20 cellular contexts compared by ENCODE assay signal in the genomic region with DNA sequence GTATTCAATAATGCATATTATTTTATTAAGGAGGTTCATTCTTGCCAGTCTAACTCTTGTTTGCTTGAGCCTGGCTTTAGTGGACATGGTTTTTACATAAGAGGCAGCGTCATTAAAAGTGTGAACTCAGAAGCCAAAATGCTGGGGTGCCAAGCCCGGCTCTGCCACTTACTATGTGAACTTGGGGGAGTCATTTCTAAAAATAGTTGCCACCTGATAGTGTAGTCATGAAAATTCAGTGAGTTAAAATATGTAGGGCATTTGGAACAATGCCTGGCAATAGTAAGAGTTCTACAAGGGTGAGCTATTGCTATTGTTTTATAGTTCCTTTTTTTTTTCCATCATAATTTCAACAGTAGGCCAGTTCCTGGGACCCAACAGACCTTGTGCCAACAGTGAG.
"Had no signal": no experiment of that assay in that cellular context is flagged by ENCODE, and none has a peak within 500 bp of the region (broad histone marks: within the 10 kb centered on the region; RNA-seq: fewer than 3 reads in every experiment).

No MANE protein-coding gene starts in this region.

- H3K36me3 ChIP-seq: upper lobe of left lung, WERI-Rb-1 had no signal

- H3K4me3 Mint-ChIP-seq: activated naive CD4-positive, alpha-beta T cell treated with anti-CD3 and anti-CD28 coated beads, Interleukin-2, amount 10 ng/mL, durations not matched to agents 7 days and 5 days; nephron progenitor cell; stimulated activated naive CD8-positive, alpha-beta T cell treated with anti-CD3 and anti-CD28 coated beads, Interleukin-15, amount 100 ng/mL, for 72 hours; T-helper 17 cell had no signal

- H3K27me3 ChIP-seq: upper lobe of left lung had no signal

- H3K27ac Mint-ChIP-seq: activated naive CD4-positive, alpha-beta T cell treated with anti-CD3 and anti-CD28 coated beads, Interleukin-2, amount 10 ng/mL, durations not matched to agents 7 days and 5 days; nephron progenitor cell; stimulated activated naive CD8-positive, alpha-beta T cell treated with anti-CD3 and anti-CD28 coated beads, Interleukin-15, amount 100 ng/mL, for 72 hours; T-helper 17 cell had no signal

- H3K4me3 ChIP-seq: coronary artery, lung, upper lobe of left lung had no signal

- H3K36me3 Mint-ChIP-seq: activated naive CD4-positive, alpha-beta T cell treated with anti-CD3 and anti-CD28 coated beads, Interleukin-2, amount 10 ng/mL, durations not matched to agents 7 days and 5 days had no signal

- DNase-seq: activated CD4-positive, alpha-beta T cell treated with anti-CD3 and anti-CD28 coated beads for 1 hour; activated CD8-positive, alpha-beta memory T cell treated with anti-CD3 and anti-CD28 coated beads for 24 hours; activated CD8-positive, alpha-beta memory T cell treated with anti-CD3 and anti-CD28 coated beads, Interleukin-2, amount 50 U/mL, for 48 hours; activated effector memory CD4-positive, alpha-beta T cell treated with Interleukin-2 at 50 U/mL for 16 hours; activated naive CD4-positive, alpha-beta T cell treated with anti-CD3 and anti-CD28 coated beads, Interleukin-2, amount 10 ng/mL, durations not matched to agents 7 days and 5 days; activated T-cell treated with anti-CD3 and anti-CD28 coated beads, Interleukin-2, amount 50 U/mL, for 48 hours; aorta; erythroblast; left colon; nephron progenitor cell; nucleus accumbens; small intestine; stimulated activated CD4-positive, alpha-beta T cell treated with anti-CD3 and anti-CD28 coated beads, Interleukin-15, amount 100 ng/mL, for 24 hours; stimulated activated CD4-positive, alpha-beta T cell treated with anti-CD3 and anti-CD28 coated beads, Interleukin-2, amount 100 ng/mL, for 48 hours; stimulated activated naive CD8-positive, alpha-beta T cell treated with anti-CD3 and anti-CD28 coated beads, Interleukin-15, amount 100 ng/mL, for 72 hours; T-helper 17 cell; upper lobe of left lung; WERI-Rb-1 had no signal

- H3K4me1 ChIP-seq: upper lobe of left lung had no signal

- H3K9me3 ChIP-seq: upper lobe of left lung had no signal

- H3K27ac ChIP-seq: coronary artery, upper lobe of left lung, WERI-Rb-1 had no signal

- H3K27me3 Mint-ChIP-seq: stimulated activated naive CD8-positive, alpha-beta T cell treated with anti-CD3 and anti-CD28 coated beads, Interleukin-15, amount 100 ng/mL, for 72 hours; T-helper 17 cell had no signal

- H3K9me3 Mint-ChIP-seq: activated naive CD4-positive, alpha-beta T cell treated with anti-CD3 and anti-CD28 coated beads, Interleukin-2, amount 10 ng/mL, durations not matched to agents 7 days and 5 days; nephron progenitor cell had no signal

- ATAC-seq: left colon; stimulated activated naive CD8-positive, alpha-beta T cell treated with anti-CD3 and anti-CD28 coated beads, Interleukin-15, amount 100 ng/mL, for 72 hours; T-helper 17 cell had no signal

- H3K4me1 Mint-ChIP-seq: activated naive CD4-positive, alpha-beta T cell treated with anti-CD3 and anti-CD28 coated beads, Interleukin-2, amount 10 ng/mL, durations not matched to agents 7 days and 5 days; stimulated activated naive CD8-positive, alpha-beta T cell treated with anti-CD3 and anti-CD28 coated beads, Interleukin-15, amount 100 ng/mL, for 72 hours; T-helper 17 cell had no signal
